ENCODE assay signal across 13 cellular contexts in genomic region chr11:15893080-15893492, GRCh38.
DNase-seq lines count a peak whose midpoint lies in the region; ATAC-seq, FAIRE-seq and TF ChIP-seq lines count a peak whose summit lies in the region.
"Had no signal": no experiment of that assay in that cellular context is flagged by ENCODE, and none has a peak within 500 bp of the region (broad histone marks: within the 10 kb centered on the region; RNA-seq: fewer than 3 reads in every experiment).

No MANE protein-coding gene starts in this region.

- intact Hi-C loops in mucosa of descending colon (cut with DNase I, micrococcal nuclease): no loop called here

- peak; percentile 95 for FAIRE-seq in bronchial epithelial cell (lab: Jason Lieb, UNC)
- FAIRE-seq: GM12892, islet of Langerhans had no signal

- no peaks in the 10 kb centered on the region for H3K4me1 ChIP-seq in mucosa of descending colon (ENCODE audit: low read depth)

- H3K9me3 ChIP-seq in mucosa of descending colon: no peaks in the 10 kb centered on the region

- H3K27me3 ChIP-seq in bronchial epithelial cell (ENCODE audit: control insufficient read depth, insufficient read depth, low read length): no peaks in the 10 kb centered on the region

- DNase-seq in COLO829 (ENCODE audit: low spot score) (peak; percentile 37), MV-4-11 (lab: John Stamatoyannopoulos, UW) (peak; percentile 31), bronchial epithelial cell (ENCODE audit: low read depth) (peak; percentile 21), mucosa of descending colon (no peak), activated gamma-delta T cell (lab: John Stamatoyannopoulos, UW) (no peak)
- no peak for DNase-seq in stimulated activated CD4-positive, alpha-beta T cell treated with anti-CD3 and anti-CD28 coated beads, Interleukin-15, amount 100 ng/mL, for 24 hours
- no peak for DNase-seq in effector CD4-positive, alpha-beta T cell
- DNase-seq: activated naive CD8-positive, alpha-beta T cell treated with anti-CD3 and anti-CD28 coated beads, Interleukin-2, amount 50 U/mL, for 24 hours; CD4-positive, CD25-positive, alpha-beta regulatory T cell; retina had no signal

- TF ChIP-seq CTCF in bronchial epithelial cell (IDR thresholded peaks at IDR 0.05; ENCODE audit: insufficient read depth, low read length, severe bottlenecking): no peak
- no peak for TF ChIP-seq CTCF in mucosa of descending colon (IDR thresholded peaks at IDR 0.05)

- H3K4me3 ChIP-seq in bronchial epithelial cell (ENCODE audit: low read depth, low read length): no peak overlapping the region
- no peak overlapping the region for H3K4me3 ChIP-seq in mucosa of descending colon

- H3K36me3 ChIP-seq in bronchial epithelial cell (ENCODE audit: control insufficient read depth, insufficient read depth, low read length) (no peaks in the 10 kb centered on the region), mucosa of descending colon (ENCODE audit: low read depth) (no peaks in the 10 kb centered on the region)

- ATAC-seq in mucosa of descending colon: peak; percentile 69
- no peak for ATAC-seq in activated CD4-positive, CD25-positive, alpha-beta regulatory T cell treated with anti-CD3 and anti-CD28 coated beads, Interleukin-2, amount 50 U/mL, for 24 hours
- ATAC-seq: activated naive CD8-positive, alpha-beta T cell treated with anti-CD3 and anti-CD28 coated beads, Interleukin-2, amount 50 U/mL, for 24 hours had no signal

Comparison
In these comparisons a context has a peak if more than half of its experiments do, and no peak if none do; other contexts are left out.
1. DNase-seq: peak in COLO829 (single experiment), MV-4-11 (single experiment) and bronchial epithelial cell (single experiment); none in mucosa of descending colon (0 of 3), stimulated activated CD4-positive, alpha-beta T cell treated with anti-CD3 and anti-CD28 coated beads, Interleukin-15, amount 100 ng/mL, for 24 hours (single experiment), activated gamma-delta T cell (single experiment) and effector CD4-positive, alpha-beta T cell (single experiment).